1 cellular context compared by ENCODE assay signal in genomic region chr5:7271728-7272127, GRCh38.
A peak's percentile ranks its signal among the peaks of the same experiment; 100 is the strongest.
TF ChIP-seq lines count a peak whose summit lies in the region.

No MANE protein-coding gene starts in this region.

TF ChIP-seq in WTC11, 78 proteins besides CTCF, POLR2A, EP300 and RAD21 (continued from another document):
- TF ChIP-seq, protein P1, sequence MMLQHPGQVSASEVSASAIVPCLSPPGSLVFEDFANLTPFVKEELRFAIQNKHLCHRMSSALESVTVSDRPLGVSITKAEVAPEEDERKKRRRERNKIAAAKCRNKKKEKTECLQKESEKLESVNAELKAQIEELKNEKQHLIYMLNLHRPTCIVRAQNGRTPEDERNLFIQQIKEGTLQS (CRISPR knock-in tag; conservative IDR thresholded peaks at IDR 0.05) = no peak
- TF ChIP-seq ATF2 (CRISPR knock-in tag; IDR thresholded peaks at IDR 0.05; ENCODE audit: borderline replicate concordance, low read depth) (no peak), GABPB1 (CRISPR knock-in tag; IDR thresholded peaks at IDR 0.05) (no peak), TP53 (CRISPR knock-in tag; IDR thresholded peaks at IDR 0.05) (no peak), SMAD3 (CRISPR knock-in tag; IDR thresholded peaks at IDR 0.05; ENCODE audit: borderline replicate concordance) (no peak)
- TF ChIP-seq, protein P2, sequence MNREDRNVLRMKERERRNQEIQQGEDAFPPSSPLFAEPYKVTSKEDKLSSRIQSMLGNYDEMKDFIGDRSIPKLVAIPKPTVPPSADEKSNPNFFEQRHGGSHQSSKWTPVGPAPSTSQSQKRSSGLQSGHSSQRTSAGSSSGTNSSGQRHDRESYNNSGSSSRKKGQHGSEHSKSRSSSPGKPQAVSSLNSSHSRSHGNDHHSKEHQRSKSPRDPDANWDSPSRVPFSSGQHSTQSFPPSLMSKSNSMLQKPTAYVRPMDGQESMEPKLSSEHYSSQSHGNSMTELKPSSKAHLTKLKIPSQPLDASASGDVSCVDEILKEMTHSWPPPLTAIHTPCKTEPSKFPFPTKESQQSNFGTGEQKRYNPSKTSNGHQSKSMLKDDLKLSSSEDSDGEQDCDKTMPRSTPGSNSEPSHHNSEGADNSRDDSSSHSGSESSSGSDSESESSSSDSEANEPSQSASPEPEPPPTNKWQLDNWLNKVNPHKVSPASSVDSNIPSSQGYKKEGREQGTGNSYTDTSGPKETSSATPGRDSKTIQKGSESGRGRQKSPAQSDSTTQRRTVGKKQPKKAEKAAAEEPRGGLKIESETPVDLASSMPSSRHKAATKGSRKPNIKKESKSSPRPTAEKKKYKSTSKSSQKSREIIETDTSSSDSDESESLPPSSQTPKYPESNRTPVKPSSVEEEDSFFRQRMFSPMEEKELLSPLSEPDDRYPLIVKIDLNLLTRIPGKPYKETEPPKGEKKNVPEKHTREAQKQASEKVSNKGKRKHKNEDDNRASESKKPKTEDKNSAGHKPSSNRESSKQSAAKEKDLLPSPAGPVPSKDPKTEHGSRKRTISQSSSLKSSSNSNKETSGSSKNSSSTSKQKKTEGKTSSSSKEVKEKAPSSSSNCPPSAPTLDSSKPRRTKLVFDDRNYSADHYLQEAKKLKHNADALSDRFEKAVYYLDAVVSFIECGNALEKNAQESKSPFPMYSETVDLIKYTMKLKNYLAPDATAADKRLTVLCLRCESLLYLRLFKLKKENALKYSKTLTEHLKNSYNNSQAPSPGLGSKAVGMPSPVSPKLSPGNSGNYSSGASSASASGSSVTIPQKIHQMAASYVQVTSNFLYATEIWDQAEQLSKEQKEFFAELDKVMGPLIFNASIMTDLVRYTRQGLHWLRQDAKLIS (CRISPR knock-in tag; IDR thresholded peaks at IDR 0.05; ENCODE audit: borderline replicate concordance) = no peak
- TF ChIP-seq, protein P3, sequence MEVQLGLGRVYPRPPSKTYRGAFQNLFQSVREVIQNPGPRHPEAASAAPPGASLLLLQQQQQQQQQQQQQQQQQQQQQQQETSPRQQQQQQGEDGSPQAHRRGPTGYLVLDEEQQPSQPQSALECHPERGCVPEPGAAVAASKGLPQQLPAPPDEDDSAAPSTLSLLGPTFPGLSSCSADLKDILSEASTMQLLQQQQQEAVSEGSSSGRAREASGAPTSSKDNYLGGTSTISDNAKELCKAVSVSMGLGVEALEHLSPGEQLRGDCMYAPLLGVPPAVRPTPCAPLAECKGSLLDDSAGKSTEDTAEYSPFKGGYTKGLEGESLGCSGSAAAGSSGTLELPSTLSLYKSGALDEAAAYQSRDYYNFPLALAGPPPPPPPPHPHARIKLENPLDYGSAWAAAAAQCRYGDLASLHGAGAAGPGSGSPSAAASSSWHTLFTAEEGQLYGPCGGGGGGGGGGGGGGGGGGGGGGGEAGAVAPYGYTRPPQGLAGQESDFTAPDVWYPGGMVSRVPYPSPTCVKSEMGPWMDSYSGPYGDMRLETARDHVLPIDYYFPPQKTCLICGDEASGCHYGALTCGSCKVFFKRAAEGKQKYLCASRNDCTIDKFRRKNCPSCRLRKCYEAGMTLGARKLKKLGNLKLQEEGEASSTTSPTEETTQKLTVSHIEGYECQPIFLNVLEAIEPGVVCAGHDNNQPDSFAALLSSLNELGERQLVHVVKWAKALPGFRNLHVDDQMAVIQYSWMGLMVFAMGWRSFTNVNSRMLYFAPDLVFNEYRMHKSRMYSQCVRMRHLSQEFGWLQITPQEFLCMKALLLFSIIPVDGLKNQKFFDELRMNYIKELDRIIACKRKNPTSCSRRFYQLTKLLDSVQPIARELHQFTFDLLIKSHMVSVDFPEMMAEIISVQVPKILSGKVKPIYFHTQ (CRISPR knock-in tag; IDR thresholded peaks at IDR 0.05) = 0 out of 2 replicates have a peak, but pooled peaks have one; percentile 28
